Comparison of ENCODE assay signal across 8 cellular contexts in the genomic region with DNA sequence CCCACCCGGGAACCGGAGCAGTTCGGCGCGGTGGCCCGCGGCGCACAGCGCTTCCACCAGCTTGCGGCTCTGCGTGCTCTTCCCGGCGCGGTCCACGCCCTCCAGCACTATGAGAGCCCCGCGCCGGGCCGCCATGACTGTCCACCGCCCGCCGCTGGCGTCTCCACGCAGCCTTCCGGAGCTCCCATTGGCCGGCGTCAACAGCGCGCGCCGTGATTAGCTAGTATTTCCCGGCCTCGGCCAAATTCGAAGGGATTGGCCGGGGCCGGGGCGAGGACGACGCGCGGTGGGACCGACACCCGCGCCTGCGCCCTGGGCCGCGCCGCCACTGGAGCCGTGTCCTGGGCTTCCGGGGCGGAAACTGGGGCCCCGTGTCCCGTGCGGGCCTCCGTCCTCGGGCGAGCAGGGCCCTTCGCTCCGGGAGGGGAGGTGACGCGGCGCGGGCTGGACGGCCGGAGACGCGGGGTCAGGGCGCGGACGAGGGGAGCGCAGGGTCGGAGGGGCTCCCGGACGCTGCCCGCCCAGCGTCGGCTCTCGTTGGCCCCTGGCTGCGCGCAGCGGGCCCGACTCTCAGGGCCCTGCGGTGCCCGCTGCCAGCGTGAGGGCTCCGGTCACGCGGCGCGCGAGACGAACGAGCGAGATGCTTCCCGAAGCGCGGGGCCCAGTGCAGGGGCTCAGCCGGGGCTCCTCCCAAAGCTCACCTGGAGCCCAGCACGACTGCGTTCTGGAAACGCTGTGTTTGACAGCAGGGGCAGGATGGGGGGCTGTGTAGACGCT. TPM values are rescaled to one million over a fixed set of nuclear protein-coding genes. Genes with fewer than 3 reads are reported as not detected.
DNase-seq lines count a peak whose midpoint lies in the region; ATAC-seq and TF ChIP-seq lines count a peak whose summit lies in the region.

A gene with protein sequence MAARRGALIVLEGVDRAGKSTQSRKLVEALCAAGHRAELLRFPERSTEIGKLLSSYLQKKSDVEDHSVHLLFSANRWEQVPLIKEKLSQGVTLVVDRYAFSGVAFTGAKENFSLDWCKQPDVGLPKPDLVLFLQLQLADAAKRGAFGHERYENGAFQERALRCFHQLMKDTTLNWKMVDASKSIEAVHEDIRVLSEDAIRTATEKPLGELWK (minus strand): TSS at position 167 of the 777 bp plus-strand sequence. CDS start 32 bp downstream, at position 135.

- H3K27me3 Mint-ChIP-seq in activated CD4-positive, alpha-beta memory T cell treated with anti-CD3 and anti-CD28 coated beads for 36 hours, result no peaks in the 10 kb centered on the region

- POLR2A ChIA-PET in activated CD4-positive, alpha-beta memory T cell treated with anti-CD3 and anti-CD28 coated beads for 36 hours (lab: Charles Lee), result interaction anchor here (0.6 to 4.1 kb wide), 11 partner anchors 10 to 370 kb away, joined by 3 to 53 read pairs (median 3); a partner anchor contains a TSS

- H3K27ac Mint-ChIP-seq in activated CD4-positive, alpha-beta memory T cell treated with anti-CD3 and anti-CD28 coated beads for 36 hours, result peak within 1 kb of the TSS; percentile 93

- WGBS in right lobe of liver (ENCODE audit: insufficient coverage, low coverage, low lambda C conversion rate, missing lambda C conversion rate), result 0% methylated on average over 14 of the region's 102 CpGs

- ATAC-seq in GM19438 (IDR thresholded peaks at IDR 0.05; ENCODE audit: low read depth, unreplicated experiment) (peak; percentile 94), HG03571 (IDR thresholded peaks at IDR 0.05; ENCODE audit: unreplicated experiment) (peak; percentile 93), right lobe of liver (peak; percentile 94 to 96 (median 96))

- H3K27me3 ChIP-seq in right lobe of liver, result no peaks in the 10 kb centered on the region

- H3K9me3 ChIP-seq in right lobe of liver, result no peaks in the 10 kb centered on the region

- no peaks in the 10 kb centered on the region for H3K9me3 Mint-ChIP-seq in activated CD4-positive, alpha-beta memory T cell treated with anti-CD3 and anti-CD28 coated beads for 36 hours

- H3K36me3 Mint-ChIP-seq in activated CD4-positive, alpha-beta memory T cell treated with anti-CD3 and anti-CD28 coated beads for 36 hours, result peaks cover 27% of the 10 kb centered on the region

- peaks cover 27% of the 10 kb centered on the region for H3K4me1 Mint-ChIP-seq in activated CD4-positive, alpha-beta memory T cell treated with anti-CD3 and anti-CD28 coated beads for 36 hours (ENCODE audit: low read depth)

- CTCF ChIA-PET in activated CD4-positive, alpha-beta memory T cell treated with anti-CD3 and anti-CD28 coated beads for 36 hours (lab: Charles Lee), result interaction anchor here (0.6 to 3.9 kb wide), 10 partner anchors 14 to 506 kb away, joined by 3 to 40 read pairs (median 3); a partner anchor contains a TSS

- peak; percentile 99 for DNase-seq in CD1c-positive myeloid dendritic cell (ENCODE audit: extremely low spot score)
- peak; percentile 86 for DNase-seq in NCI-H82 treated with DMSO at 0.1 percent for 48 hours (lab: John Stamatoyannopoulos, UW; ENCODE audit: unreplicated experiment)
- DNase-seq in activated CD4-positive, alpha-beta memory T cell treated with anti-CD3 and anti-CD28 coated beads for 36 hours, result peak; percentile 97
- DNase-seq in dermis microvascular lymphatic vessel endothelial cell (ENCODE audit: low read depth in 2 of 2), result peak; percentile 85 to 97
- DNase-seq in right lobe of liver, result peak; percentile 97 to 98 (median 98)
- DNase-seq in stimulated activated CD4-positive, alpha-beta T cell treated with anti-CD3 and anti-CD28 coated beads, Interleukin-4, amount 100 ng/mL, for 4 hours, result peak; percentile 92 to 95

- peak within 1 kb of the TSS; percentile 93 to 96 (median 94) for H3K4me3 ChIP-seq in right lobe of liver

- peaks cover 0 to 14% (median 0%) of the 10 kb centered on the region in 4 donors for H3K36me3 ChIP-seq in right lobe of liver

- peak; percentile 91 for TF ChIP-seq POLR2A in right lobe of liver (IDR thresholded peaks at IDR 0.05)

- no peak for TF ChIP-seq CTCF in right lobe of liver (IDR thresholded peaks at IDR 0.05)

- intact Hi-C loops in activated CD4-positive, alpha-beta memory T cell treated with anti-CD3 and anti-CD28 coated beads for 36 hours (cut with micrococcal nuclease), result loop anchor here (1.0 to 5.0 kb wide), 7 partner anchors 14 to 370 kb away; a partner anchor contains a TSS
- intact Hi-C loops in right lobe of liver (cut with DNase I), result no loop called here

- peaks cover 0 to 15% (median 8%) of the 10 kb centered on the region in 4 donors for H3K4me1 ChIP-seq in right lobe of liver

- peak within 1 kb of the TSS; percentile 94 to 97 (median 96) for H3K27ac ChIP-seq in right lobe of liver

- peak within 1 kb of the TSS; percentile 98 for H3K4me3 Mint-ChIP-seq in activated CD4-positive, alpha-beta memory T cell treated with anti-CD3 and anti-CD28 coated beads for 36 hours

RNA-seq across cellular contexts. Expression of the gene that starts here (rescaled TPM):
- total RNA-seq in activated CD4-positive, alpha-beta memory T cell treated with anti-CD3 and anti-CD28 coated beads for 36 hours, result 10 to 100 TPM; 85.9 to 88.7 TPM
- total RNA-seq in dermis microvascular lymphatic vessel endothelial cell (30.0 and 45.7 TPM in 2 replicates), right lobe of liver (10 to 100 TPM in 5 of 6 experiments, 1 to 10 TPM in 1; 9.9 to 21.5 (median 10.4) TPM)

Comparison
In these comparisons a context has a peak if more than half of its experiments do, and no peak if none do; other contexts are left out.
1. Peak in every context shown above with its lines: DNase-seq, ATAC-seq, H3K4me3 ChIP-seq and H3K27ac ChIP-seq.